Comparison of ENCODE assay signal across 19 cellular contexts in genomic region chr17:29114141-29114540, GRCh38.
"Had no signal": no experiment of that assay in that cellular context is flagged by ENCODE, and none has a peak within 500 bp of the region (broad histone marks: within the 10 kb centered on the region; RNA-seq: fewer than 3 reads in every experiment).

No MANE protein-coding gene starts in this region.

- H3K4me3 Mint-ChIP-seq: activated CD4-positive, alpha-beta T cell treated with anti-CD3 and anti-CD28 coated beads, Interleukin-2, amount 10 ng/mL, durations not matched to agents 7 days and 5 days; activated naive CD8-positive, alpha-beta T cell treated with anti-CD3 and anti-CD28 coated beads, Interleukin-2, amount 10 ng/mL, durations not matched to agents 7 days and 5 days; endodermal cell; natural killer cell; stimulated activated naive CD8-positive, alpha-beta T cell treated with anti-CD3 and anti-CD28 coated beads, Interleukin-15, Interleukin-2, amounts not matched to agents 100 ng/mL and 50 ng/mL, for 24 hours; type B pancreatic cell had no signal

- H3K27me3 Mint-ChIP-seq: activated CD4-positive, alpha-beta T cell treated with anti-CD3 and anti-CD28 coated beads, Interleukin-2, amount 10 ng/mL, durations not matched to agents 7 days and 5 days; activated naive CD8-positive, alpha-beta T cell treated with anti-CD3 and anti-CD28 coated beads, Interleukin-2, amount 10 ng/mL, durations not matched to agents 7 days and 5 days; progenitor cell of endocrine pancreas; stimulated activated naive CD8-positive, alpha-beta T cell treated with anti-CD3 and anti-CD28 coated beads, Interleukin-15, Interleukin-2, amounts not matched to agents 100 ng/mL and 50 ng/mL, for 24 hours; type B pancreatic cell had no signal

- H3K36me3 Mint-ChIP-seq: natural killer cell, type B pancreatic cell had no signal

- H3K27ac ChIP-seq: brain microvascular endothelial cell, hepatocyte, left lung had no signal

- H3K9me3 Mint-ChIP-seq: activated CD4-positive, alpha-beta T cell treated with anti-CD3 and anti-CD28 coated beads, Interleukin-2, amount 10 ng/mL, durations not matched to agents 7 days and 5 days; activated naive CD8-positive, alpha-beta T cell treated with anti-CD3 and anti-CD28 coated beads, Interleukin-2, amount 10 ng/mL, durations not matched to agents 7 days and 5 days; endodermal cell; natural killer cell; stimulated activated naive CD8-positive, alpha-beta T cell treated with anti-CD3 and anti-CD28 coated beads, Interleukin-15, Interleukin-2, amounts not matched to agents 100 ng/mL and 50 ng/mL, for 24 hours; type B pancreatic cell had no signal

- H3K27ac Mint-ChIP-seq: activated CD4-positive, alpha-beta T cell treated with anti-CD3 and anti-CD28 coated beads, Interleukin-2, amount 10 ng/mL, durations not matched to agents 7 days and 5 days; activated naive CD8-positive, alpha-beta T cell treated with anti-CD3 and anti-CD28 coated beads, Interleukin-2, amount 10 ng/mL, durations not matched to agents 7 days and 5 days; endodermal cell; natural killer cell; progenitor cell of endocrine pancreas; stimulated activated naive CD8-positive, alpha-beta T cell treated with anti-CD3 and anti-CD28 coated beads, Interleukin-15, Interleukin-2, amounts not matched to agents 100 ng/mL and 50 ng/mL, for 24 hours; type B pancreatic cell had no signal

- H3K4me3 ChIP-seq: hepatocyte, left lung, SJCRH30, smooth muscle cell had no signal

- ATAC-seq: left lung, natural killer cell, right cardiac atrium had no signal

- H3K9me3 ChIP-seq: left lung, SJCRH30 had no signal

- H3K27me3 ChIP-seq: brain microvascular endothelial cell, hepatocyte, left lung, SJCRH30 had no signal

- DNase-seq: activated CD4-positive, alpha-beta T cell treated with anti-CD3 and anti-CD28 coated beads, Interleukin-2, amount 10 ng/mL, durations not matched to agents 7 days and 5 days; activated CD4-positive, CD25-positive, alpha-beta regulatory T cell; activated naive CD8-positive, alpha-beta T cell treated with anti-CD3 and anti-CD28 coated beads, Interleukin-2, amount 10 ng/mL, durations not matched to agents 7 days and 5 days; activated T-cell treated with anti-CD3 and anti-CD28 coated beads for 4 hours; brain microvascular endothelial cell; endodermal cell; erythroblast; islet precursor cell; mammary epithelial cell; natural killer cell; right cardiac atrium; T-helper 2 cell had no signal

- H3K36me3 ChIP-seq: brain microvascular endothelial cell had no signal
